1 cellular context compared by ENCODE assay signal in the genomic region with DNA sequence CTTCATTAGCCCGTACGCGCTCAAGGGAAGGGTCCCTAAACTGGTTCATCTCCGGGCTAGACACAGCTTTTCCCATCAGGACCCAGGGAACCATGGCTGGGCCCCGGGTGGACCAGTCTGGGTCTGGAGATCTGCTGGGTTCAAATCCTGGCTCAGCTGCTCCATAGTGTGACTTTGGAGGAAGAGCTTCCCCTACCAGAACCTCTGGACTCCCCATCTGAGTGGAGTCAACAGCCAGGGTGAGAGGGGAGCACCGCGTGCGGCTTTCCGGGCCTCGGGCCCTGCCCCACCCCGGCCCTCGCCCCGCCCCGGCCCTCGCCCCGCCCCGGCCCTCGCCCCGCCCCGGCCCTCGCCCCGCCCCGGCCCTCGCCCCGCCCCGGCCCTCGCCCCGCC.
TF ChIP-seq lines count a peak whose summit lies in the region.

No MANE protein-coding gene starts in this region.

TF ChIP-seq in HepG2, 621 proteins besides CTCF, POLR2A, EP300 and RAD21:
- no peak for TF ChIP-seq ETS1 (CRISPR knock-in tag; IDR thresholded peaks at IDR 0.05)
- no peak for TF ChIP-seq ZFP41 (CRISPR knock-in tag; IDR thresholded peaks at IDR 0.05; ENCODE audit: borderline replicate concordance)
- no peak for TF ChIP-seq SMAD9 (CRISPR knock-in tag; IDR thresholded peaks at IDR 0.05)
- TF ChIP-seq DDIT3 (CRISPR knock-in tag; IDR thresholded peaks at IDR 0.05): no peak
- TF ChIP-seq ZSCAN9 (CRISPR knock-in tag; IDR thresholded peaks at IDR 0.05; ENCODE audit: borderline replicate concordance): no peak
- TF ChIP-seq SNAPC2 (CRISPR knock-in tag; IDR thresholded peaks at IDR 0.05): no peak
- no peak for TF ChIP-seq ZNF337 (CRISPR knock-in tag; IDR thresholded peaks at IDR 0.05; ENCODE audit: borderline replicate concordance, low read depth)
- no peak for TF ChIP-seq AGO2 (optimal IDR thresholded peaks at IDR 0.05; ENCODE audit: low read depth, low read length)
